In genomic region chr15:85151861-85152260, GRCh38 we compare ENCODE assay signal across 33 cellular contexts.
"Had no signal": no experiment of that assay in that cellular context is flagged by ENCODE, and none has a peak within 500 bp of the region (broad histone marks: within the 10 kb centered on the region; RNA-seq: fewer than 3 reads in every experiment).

No MANE protein-coding gene starts in this region.

- H3K27ac Mint-ChIP-seq: activated naive CD8-positive, alpha-beta T cell; dendritic cell treated with granulocyte-macrophage colony-stimulating factor and Interleukin-4, amounts not matched to agents 40 ng/mL and 50 ng/mL, for 4 days; endodermal cell; mesothelial cell of epicardium; naive thymus-derived CD8-positive, alpha-beta T cell; stimulated activated effector memory CD8-positive, alpha-beta T cell treated with anti-CD3 and anti-CD28 coated beads, Interleukin-12 subunit alpha, Interleukin-12 subunit beta, amount 100 ng/mL, for 72 hours; stimulated activated naive CD8-positive, alpha-beta T cell treated with anti-CD3 and anti-CD28 coated beads, Interleukin-15, amount 100 ng/mL, for 72 hours; T-helper 1 cell treated with Interleukin-12 subunit alpha and Interleukin-12 subunit beta and Interleukin-4 antibody, amounts not matched to agents 30 μg/mL and 1 μg/mL, for 36 hours had no signal

- H3K4me1 ChIP-seq: ascending aorta, pancreas, prostate gland had no signal

- FAIRE-seq: frontal cortex, pancreas, small intestine, TTC549 had no signal

- ATAC-seq: activated CD4-positive, CD25-positive, alpha-beta regulatory T cell treated with anti-CD3 and anti-CD28 coated beads, Interleukin-2, amount 50 U/mL, for 24 hours; esophagus mucosa; left colon; naive thymus-derived CD8-positive, alpha-beta T cell; pancreas; sciatic nerve; stimulated activated effector memory CD8-positive, alpha-beta T cell treated with anti-CD3 and anti-CD28 coated beads, Interleukin-12 subunit alpha, Interleukin-12 subunit beta, amount 100 ng/mL, for 72 hours; stimulated activated naive CD8-positive, alpha-beta T cell treated with anti-CD3 and anti-CD28 coated beads, Interleukin-15, amount 100 ng/mL, for 72 hours had no signal

- H3K4me3 ChIP-seq: ascending aorta, pancreas, prostate gland, thyroid gland had no signal

- H3K36me3 ChIP-seq: ascending aorta, pancreas, prostate gland, thyroid gland, WERI-Rb-1 had no signal

- H3K9me3 Mint-ChIP-seq: endodermal cell, neural crest cell had no signal

- DNase-seq: activated CD4-positive, alpha-beta T cell treated with anti-CD3 and anti-CD28 coated beads for 48 hours; activated CD4-positive, alpha-beta T cell treated with anti-CD3 and anti-CD28 coated beads, Interleukin-2, amount 50 U/mL, for 48 hours; activated CD8-positive, alpha-beta memory T cell treated with anti-CD3 and anti-CD28 coated beads for 24 hours; activated effector memory CD4-positive, alpha-beta T cell treated with Interleukin-2 at 50 U/mL for 16 hours; activated naive CD4-positive, alpha-beta T cell treated with Interleukin-2 at 50 U/mL for 16 hours; caudate nucleus; endodermal cell; islet precursor cell; left colon; mammary epithelial cell; naive thymus-derived CD8-positive, alpha-beta T cell; nucleus accumbens; pancreas; retina; small intestine; stimulated activated CD4-positive, alpha-beta T cell treated with anti-CD3 and anti-CD28 coated beads, Interleukin-4, amount 100 ng/mL, for 24 hours; stimulated activated naive CD8-positive, alpha-beta T cell treated with anti-CD3 and anti-CD28 coated beads, Interleukin-15, amount 100 ng/mL, for 72 hours; T-helper 9 cell; thyroid gland; WERI-Rb-1 had no signal

- H3K27ac ChIP-seq: ascending aorta, pancreas, prostate gland, thyroid gland, WERI-Rb-1 had no signal

- H3K27me3 ChIP-seq: ascending aorta, pancreas, thyroid gland had no signal

- H3K9me3 ChIP-seq: ascending aorta, pancreas, prostate gland, thyroid gland had no signal

- H3K4me3 Mint-ChIP-seq: activated naive CD8-positive, alpha-beta T cell; dendritic cell treated with granulocyte-macrophage colony-stimulating factor and Interleukin-4, amounts not matched to agents 40 ng/mL and 50 ng/mL, for 4 days; endodermal cell; mesothelial cell of epicardium; naive thymus-derived CD8-positive, alpha-beta T cell; neural crest cell; stimulated activated effector memory CD8-positive, alpha-beta T cell treated with anti-CD3 and anti-CD28 coated beads, Interleukin-12 subunit alpha, Interleukin-12 subunit beta, amount 100 ng/mL, for 72 hours; stimulated activated naive CD8-positive, alpha-beta T cell treated with anti-CD3 and anti-CD28 coated beads, Interleukin-15, amount 100 ng/mL, for 72 hours; T-helper 1 cell treated with Interleukin-12 subunit alpha and Interleukin-12 subunit beta and Interleukin-4 antibody, amounts not matched to agents 30 μg/mL and 1 μg/mL, for 36 hours had no signal

- H3K36me3 Mint-ChIP-seq: mesothelial cell of epicardium; stimulated activated effector memory CD8-positive, alpha-beta T cell treated with anti-CD3 and anti-CD28 coated beads, Interleukin-12 subunit alpha, Interleukin-12 subunit beta, amount 100 ng/mL, for 72 hours had no signal
